9 cellular contexts compared by ENCODE assay signal in the genomic region with DNA sequence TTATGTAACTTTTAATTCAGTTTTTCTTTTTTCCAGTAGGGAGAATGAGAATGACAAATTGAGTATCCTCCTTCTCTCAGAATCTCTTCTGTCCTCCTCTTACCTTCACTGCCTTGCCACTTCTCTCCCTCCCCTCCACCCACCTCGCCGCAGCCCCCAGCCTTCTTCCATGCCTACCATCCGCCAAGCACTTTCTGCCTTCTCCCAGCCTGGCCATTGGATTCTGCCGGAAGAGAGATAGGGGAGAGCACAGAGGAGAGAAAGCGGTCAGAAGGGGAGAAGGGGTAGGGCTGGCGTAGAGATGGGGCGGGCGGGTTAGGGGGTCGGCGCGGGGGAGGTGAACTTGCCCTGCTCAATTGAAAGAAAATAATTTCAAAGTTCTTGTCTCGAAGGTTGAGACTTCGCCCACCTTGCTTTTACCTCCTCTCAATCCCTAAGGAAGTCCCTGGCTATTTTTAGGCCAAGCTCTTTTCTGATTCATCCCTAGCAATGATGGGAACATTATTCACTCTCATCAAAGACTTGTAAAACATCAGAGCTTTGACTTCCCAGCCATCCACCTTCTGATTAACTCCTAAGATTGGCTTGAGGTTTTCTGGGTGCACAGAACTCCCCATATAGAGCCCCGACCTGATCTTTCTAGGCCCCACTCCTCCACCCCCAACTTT. TPM values are rescaled to one million over a fixed set of nuclear protein-coding genes. Genes with fewer than 3 reads are reported as not detected.
DNase-seq lines count a peak whose midpoint lies in the region; ATAC-seq and TF ChIP-seq lines count a peak whose summit lies in the region.
"Had no signal": no experiment of that assay in that cellular context is flagged by ENCODE, and none has a peak within 500 bp of the region (broad histone marks: within the 10 kb centered on the region; RNA-seq: fewer than 3 reads in every experiment).

No MANE protein-coding gene starts in this region.

- no peaks in the 10 kb centered on the region for H3K9me3 ChIP-seq in BE2C
- no peaks in the 10 kb centered on the region for H3K9me3 ChIP-seq in colonic mucosa
- H3K9me3 ChIP-seq in mucosa of stomach (ENCODE audit: control insufficient read depth, low read length) = no peaks in the 10 kb centered on the region

- intact Hi-C loops in colonic mucosa (cut with DNase I) = no loop called here

- DNase-seq in BE2C (no peak), LoVo (ENCODE audit: low spot score) (peak; percentile 37), colonic mucosa (no peak), OCI-M1 (lab: John Stamatoyannopoulos, UW) (no peak), cerebellum (ENCODE audit: low spot score) (no peak)
- no peak for DNase-seq in effector CD8-positive, alpha-beta T cell (lab: John Stamatoyannopoulos, UW)

- H3K4me3 ChIP-seq in BE2C (ENCODE audit: low read depth, low read length) (peak overlapping the region; percentile 51; the same call in 1 of the 2 replicates), colonic mucosa (peak overlapping the region; percentile 55), mucosa of stomach (ENCODE audit: low read length) (peak overlapping the region; percentile 68)

- H3K4me1 ChIP-seq in BE2C (no peaks in the 10 kb centered on the region), colonic mucosa (peaks cover 5% of the 10 kb centered on the region), mucosa of stomach (ENCODE audit: control insufficient read depth, insufficient read depth, low read length) (peaks cover 39% of the 10 kb centered on the region)

- ATAC-seq in HG03159 (IDR thresholded peaks at IDR 0.05; ENCODE audit: unreplicated experiment) = no peak

- H3K9ac ChIP-seq in colonic mucosa (ENCODE audit: low read depth in 2 of 2, low read length in 2 of 2) = peak overlapping the region; percentile 65 to 86
- peak overlapping the region; percentile 93 for H3K9ac ChIP-seq in mucosa of stomach (ENCODE audit: low read length)

- H3K27me3 ChIP-seq in BE2C (no peaks in the 10 kb centered on the region), colonic mucosa (no peaks in the 10 kb centered on the region), mucosa of stomach (ENCODE audit: control insufficient read depth, insufficient read depth, low read length) (no peaks in the 10 kb centered on the region)

- H3K27ac ChIP-seq in colonic mucosa = peak overlapping the region; percentile 84

- H3K36me3 ChIP-seq in BE2C = no peaks in the 10 kb centered on the region
- no peaks in the 10 kb centered on the region for H3K36me3 ChIP-seq in colonic mucosa
- no peaks in the 10 kb centered on the region for H3K36me3 ChIP-seq in mucosa of stomach (ENCODE audit: control insufficient read depth, insufficient read depth, low read length)

- TF ChIP-seq CTCF in BE2C (IDR thresholded peaks at IDR 0.05; ENCODE audit: low read depth, low read length) (no peak), colonic mucosa (IDR thresholded peaks at IDR 0.05) (no peak)

RNA-seq across cellular contexts. Expression of gene C3orf52, which starts 0.8 kb away (rescaled TPM):
- polyA plus RNA-seq in BE2C (2012; ENCODE audit: insufficient read depth, insufficient read length, low read depth) = 0.42 TPM
- 10 to 100 TPM; 25.1 to 39.3 TPM for total RNA-seq in colonic mucosa
- total RNA-seq in cerebellum = 1.00 TPM

RNA-seq across cellular contexts. Expression of gene GCSAM, which starts 46.1 kb away (rescaled TPM):
- 1.2 TPM for polyA plus RNA-seq in BE2C (2012; ENCODE audit: insufficient read depth, insufficient read length, low read depth)
- total RNA-seq in colonic mucosa = under 1 TPM; 0.16 to 0.17 TPM
- 0.27 TPM for total RNA-seq in cerebellum
- total RNA-seq: lung microvascular endothelial cell had no signal

RNA-seq across cellular contexts. Expression of gene TMPRSS7, which starts 52.5 kb away (rescaled TPM):
- not detected for polyA plus RNA-seq in BE2C (2012; ENCODE audit: insufficient read depth, insufficient read length, low read depth)
- not detected for total RNA-seq in colonic mucosa
- total RNA-seq in cerebellum = 0.36 TPM
- total RNA-seq: lung microvascular endothelial cell had no signal

Comparison
In these comparisons a context has a peak if more than half of its experiments do, and no peak if none do; other contexts are left out.
1. RNA of gene C3orf52, which starts 0.8 kb away (total RNA-seq): 25.1 to 39.3 TPM in colonic mucosa; 1.00 TPM in cerebellum (single experiment); every median in the first group is over 10 times any median in the second.
2. Peak in every context shown above with its lines, with median percentiles within 50 percentile points of each other: H3K4me3 ChIP-seq.